10 cellular contexts compared by ENCODE assay signal in genomic region chr2:65722028-65722427, GRCh38.
A peak's percentile ranks its signal among the peaks of the same experiment; 100 is the strongest.
DNase-seq lines count a peak whose midpoint lies in the region; ATAC-seq and TF ChIP-seq lines count a peak whose summit lies in the region.
"Had no signal": no experiment of that assay in that cellular context is flagged by ENCODE, and none has a peak within 500 bp of the region (broad histone marks: within the 10 kb centered on the region; RNA-seq: fewer than 3 reads in every experiment).

No MANE protein-coding gene starts in this region.

- CTCF ChIA-PET in CD8-positive, alpha-beta memory T cell (lab: Charles Lee) = no interaction called here

- no peaks in the 10 kb centered on the region for H3K36me3 Mint-ChIP-seq in CD8-positive, alpha-beta memory T cell

- no peak overlapping the region for H3K9ac ChIP-seq in NT2/D1 (ENCODE audit: insufficient read length, low read depth)

- TF ChIP-seq POLR2A in lower leg skin (IDR thresholded peaks at IDR 0.05) = no peak

- no peaks in the 10 kb centered on the region for H3K4me1 ChIP-seq in NT2/D1 (ENCODE audit: insufficient read depth, insufficient read length)
- no peaks in the 10 kb centered on the region for H3K4me1 ChIP-seq in CD8-positive, alpha-beta memory T cell (ENCODE audit: insufficient read depth, low read length)

- H3K9me3 Mint-ChIP-seq in CD8-positive, alpha-beta memory T cell = peaks cover 0 to 6% (median 0%) of the 10 kb centered on the region in 5 donors

- TF ChIP-seq CTCF in fibroblast of pulmonary artery (IDR thresholded peaks at IDR 0.05; ENCODE audit: low read length, missing control alignments) (no peak), omental fat pad (IDR thresholded peaks at IDR 0.05) (no peak), lower leg skin (IDR thresholded peaks at IDR 0.05) (no peak)

- POLR2A ChIA-PET in CD8-positive, alpha-beta memory T cell (lab: Charles Lee) = no interaction called here

- peaks cover 0 to 3% of the 10 kb centered on the region in 2 donors for H3K27me3 Mint-ChIP-seq in CD8-positive, alpha-beta memory T cell

- H3K27me3 ChIP-seq in NT2/D1 (ENCODE audit: insufficient read depth, insufficient read length) = no peaks in the 10 kb centered on the region
- H3K27me3 ChIP-seq in CD8-positive, alpha-beta memory T cell (ENCODE audit: insufficient read depth, low read length, poor library complexity, severe bottlenecking) = no peaks in the 10 kb centered on the region

- H3K4me1 Mint-ChIP-seq in CD8-positive, alpha-beta memory T cell = no peaks in the 10 kb centered on the region

- no peak overlapping the region for H3K27ac Mint-ChIP-seq in CD8-positive, alpha-beta memory T cell

- H3K4me3 Mint-ChIP-seq in CD8-positive, alpha-beta memory T cell = no peak overlapping the region

- H3K4me3 ChIP-seq in NT2/D1 (ENCODE audit: insufficient read length, low read depth) (no peak overlapping the region), fibroblast of pulmonary artery (replicated peaks; ENCODE audit: low read depth, low read length) (no peak overlapping the region), lower leg skin (ENCODE audit: low read depth, poor library complexity, severe bottlenecking) (no peak overlapping the region)
- H3K4me3 ChIP-seq in CD8-positive, alpha-beta memory T cell (ENCODE audit: low read length) = no peak overlapping the region

- H3K36me3 ChIP-seq in NT2/D1 (ENCODE audit: insufficient read depth, insufficient read length, low read length) = no peaks in the 10 kb centered on the region
- no peaks in the 10 kb centered on the region for H3K36me3 ChIP-seq in CD8-positive, alpha-beta memory T cell (ENCODE audit: insufficient read depth, low read length)

- peak; percentile 17 for DNase-seq in DMS53 treated with DMSO at 0.1 percent for 48 hours (lab: John Stamatoyannopoulos, UW; ENCODE audit: unreplicated experiment)
- peak; percentile 38 for DNase-seq in NT2/D1 (ENCODE audit: low read depth, low spot score)
- peak; percentile 12 for DNase-seq in fibroblast of pulmonary artery (ENCODE audit: low read depth)
- no peak for DNase-seq in omental fat pad (ENCODE audit: low spot score)
- DNase-seq in activated naive CD4-positive, alpha-beta T cell treated with Interleukin-2 at 50 U/mL for 16 hours = no peak
- DNase-seq in CD8-positive, alpha-beta memory T cell = no peak
- DNase-seq in lower leg skin (ENCODE audit: low spot score in 2 of 2) = no peak
- DNase-seq: activated CD4-positive, CD25-positive, alpha-beta regulatory T cell treated with anti-CD3 and anti-CD28 coated beads, Interleukin-2, amount 50 U/mL, for 72 hours; effector CD8-positive, alpha-beta T cell had no signal

- no peaks in the 10 kb centered on the region; the same call in 1 of the 2 replicates for H3K9me3 ChIP-seq in NT2/D1 (ENCODE audit: insufficient read depth, low read length)
- no peaks in the 10 kb centered on the region for H3K9me3 ChIP-seq in CD8-positive, alpha-beta memory T cell (ENCODE audit: low read length)

- WGBS in lower leg skin, 2 donors = 55 to 58% methylated on average over 4 of the region's 4 CpGs

- H3K27ac ChIP-seq in CD8-positive, alpha-beta memory T cell (ENCODE audit: low read depth, low read length) = no peak overlapping the region

- intact Hi-C loops in lower leg skin (cut with DNase I; ENCODE audit: low total_unique reads) = no loop called here

- ATAC-seq in omental fat pad (ENCODE audit: low FRiP score) (peak; percentile 68), GM18520 (IDR thresholded peaks at IDR 0.05; ENCODE audit: unreplicated experiment) (no peak)

Comparison
In these comparisons a context has a peak if more than half of its experiments do, and no peak if none do; other contexts are left out.
1. DNase-seq: peak in DMS53 treated with DMSO at 0.1 percent for 48 hours (single experiment), NT2/D1 (single experiment) and fibroblast of pulmonary artery (single experiment); none in omental fat pad (single experiment), activated naive CD4-positive, alpha-beta T cell treated with Interleukin-2 at 50 U/mL for 16 hours (single experiment), CD8-positive, alpha-beta memory T cell (0 of 5) and lower leg skin (0 of 2).